In genomic region chr16:88575251-88575650, GRCh38 we compare ENCODE assay signal across 27 cellular contexts.
"Had no signal": no experiment of that assay in that cellular context is flagged by ENCODE, and none has a peak within 500 bp of the region (broad histone marks: within the 10 kb centered on the region; RNA-seq: fewer than 3 reads in every experiment).

No MANE protein-coding gene starts in this region.

- H3K4me3 ChIP-seq: ovary, psoas muscle, right lobe of liver, sigmoid colon, stomach, thoracic aorta, tibial artery, transverse colon, upper lobe of right lung, uterus had no signal

- H3K27me3 ChIP-seq: ovary, right lobe of liver, sigmoid colon, stomach, tibial artery, transverse colon, upper lobe of right lung, uterus had no signal

- H3K9me3 ChIP-seq: ovary, psoas muscle, right lobe of liver, sigmoid colon, stomach, thoracic aorta, tibial artery, transverse colon, upper lobe of right lung, uterus had no signal

- DNase-seq: naive B cell; naive thymus-derived CD8-positive, alpha-beta T cell; occipital lobe; ovary; psoas muscle; right cardiac atrium; right lobe of liver; sigmoid colon; small intestine; stimulated activated CD4-positive, alpha-beta T cell treated with anti-CD3 and anti-CD28 coated beads, Interleukin-15, amount 100 ng/mL, for 24 hours; stimulated activated CD4-positive, alpha-beta T cell treated with anti-CD3 and anti-CD28 coated beads, Interleukin-2, amount 100 ng/mL, for 24 hours; stimulated activated CD4-positive, alpha-beta T cell treated with anti-CD3 and anti-CD28 coated beads, Interleukin-2, amount 100 ng/mL, for 48 hours; stimulated activated CD4-positive, alpha-beta T cell treated with anti-CD3 and anti-CD28 coated beads, Interleukin-4, amount 100 ng/mL, for 24 hours; stimulated activated naive B cell treated with anti-CD40 and anti-IgM and Interleukin-4, amounts not matched to agents 10 μg/mL and 1 μg/mL and 100 μg/mL, for 72 hours; stimulated activated naive CD4-positive, alpha-beta T cell treated with Interleukin-2 at 50 U/mL for 16 hours; stomach; tibial artery; transverse colon; upper lobe of right lung; uterus had no signal

- H3K9ac ChIP-seq: parathyroid adenoma had no signal

- H3K9me3 Mint-ChIP-seq: naive B cell; naive thymus-derived CD8-positive, alpha-beta T cell; natural killer cell treated with Interleukin-12 subunit alpha and Interleukin-12 subunit beta and Interleukin-15 and Interleukin-18, amount 100 ng/mL, for 72 hours; stimulated activated effector memory CD8-positive, alpha-beta T cell treated with anti-CD3 and anti-CD28 coated beads, Interleukin-12 subunit alpha, Interleukin-12 subunit beta, amount 100 ng/mL, for 72 hours; stimulated activated naive B cell treated with anti-CD40 and anti-IgM and Interleukin-4, amounts not matched to agents 10 μg/mL and 1 μg/mL and 100 μg/mL, for 72 hours; stimulated activated naive CD8-positive, alpha-beta T cell treated with anti-CD3 and anti-CD28 coated beads, Interleukin-15, Interleukin-2, amounts not matched to agents 100 ng/mL and 50 ng/mL, for 24 hours; type B pancreatic cell had no signal

- H2AFZ ChIP-seq: parathyroid adenoma had no signal

- ATAC-seq: naive thymus-derived CD8-positive, alpha-beta T cell; natural killer cell treated with Interleukin-12 subunit alpha and Interleukin-12 subunit beta and Interleukin-15 and Interleukin-18, amount 100 ng/mL, for 72 hours; psoas muscle; right cardiac atrium; right lobe of liver; stimulated activated effector memory CD8-positive, alpha-beta T cell treated with anti-CD3 and anti-CD28 coated beads, Interleukin-12 subunit alpha, Interleukin-12 subunit beta, amount 100 ng/mL, for 72 hours; stimulated activated naive B cell treated with anti-CD40 and anti-IgM and Interleukin-4, amounts not matched to agents 10 μg/mL and 1 μg/mL and 100 μg/mL, for 72 hours; upper lobe of right lung had no signal

- H3K36me3 Mint-ChIP-seq: natural killer cell treated with Interleukin-12 subunit alpha and Interleukin-12 subunit beta and Interleukin-15 and Interleukin-18, amount 100 ng/mL, for 72 hours had no signal

- H3K27ac Mint-ChIP-seq: naive B cell; naive thymus-derived CD8-positive, alpha-beta T cell; natural killer cell treated with Interleukin-12 subunit alpha and Interleukin-12 subunit beta and Interleukin-15 and Interleukin-18, amount 100 ng/mL, for 72 hours; progenitor cell of endocrine pancreas; stimulated activated effector memory CD8-positive, alpha-beta T cell treated with anti-CD3 and anti-CD28 coated beads, Interleukin-12 subunit alpha, Interleukin-12 subunit beta, amount 100 ng/mL, for 72 hours; stimulated activated naive B cell treated with anti-CD40 and anti-IgM and Interleukin-4, amounts not matched to agents 10 μg/mL and 1 μg/mL and 100 μg/mL, for 72 hours; stimulated activated naive CD8-positive, alpha-beta T cell treated with anti-CD3 and anti-CD28 coated beads, Interleukin-15, Interleukin-2, amounts not matched to agents 100 ng/mL and 50 ng/mL, for 24 hours; type B pancreatic cell had no signal

- H3K27ac ChIP-seq: ovary, parathyroid adenoma, psoas muscle, right lobe of liver, sigmoid colon, stomach, thoracic aorta, tibial artery, transverse colon, upper lobe of right lung, uterus had no signal

- H3K27me3 Mint-ChIP-seq: naive B cell; naive thymus-derived CD8-positive, alpha-beta T cell; natural killer cell treated with Interleukin-12 subunit alpha and Interleukin-12 subunit beta and Interleukin-15 and Interleukin-18, amount 100 ng/mL, for 72 hours; progenitor cell of endocrine pancreas; stimulated activated naive B cell treated with anti-CD40 and anti-IgM and Interleukin-4, amounts not matched to agents 10 μg/mL and 1 μg/mL and 100 μg/mL, for 72 hours; stimulated activated naive CD8-positive, alpha-beta T cell treated with anti-CD3 and anti-CD28 coated beads, Interleukin-15, Interleukin-2, amounts not matched to agents 100 ng/mL and 50 ng/mL, for 24 hours; type B pancreatic cell had no signal

- H3K4me3 Mint-ChIP-seq: naive thymus-derived CD8-positive, alpha-beta T cell; natural killer cell treated with Interleukin-12 subunit alpha and Interleukin-12 subunit beta and Interleukin-15 and Interleukin-18, amount 100 ng/mL, for 72 hours; stimulated activated effector memory CD8-positive, alpha-beta T cell treated with anti-CD3 and anti-CD28 coated beads, Interleukin-12 subunit alpha, Interleukin-12 subunit beta, amount 100 ng/mL, for 72 hours; stimulated activated naive B cell treated with anti-CD40 and anti-IgM and Interleukin-4, amounts not matched to agents 10 μg/mL and 1 μg/mL and 100 μg/mL, for 72 hours; stimulated activated naive CD8-positive, alpha-beta T cell treated with anti-CD3 and anti-CD28 coated beads, Interleukin-15, Interleukin-2, amounts not matched to agents 100 ng/mL and 50 ng/mL, for 24 hours; type B pancreatic cell had no signal

- H3K36me3 ChIP-seq: ovary, uterus had no signal
